9 cellular contexts compared by ENCODE assay signal in genomic region chr2:69453475-69454129, GRCh38. TPM values are rescaled to one million over a fixed set of nuclear protein-coding genes. Genes with fewer than 3 reads are reported as not detected.
DNase-seq lines count a peak whose midpoint lies in the region; ATAC-seq, FAIRE-seq and TF ChIP-seq lines count a peak whose summit lies in the region.
"Had no signal": no experiment of that assay in that cellular context is flagged by ENCODE, and none has a peak within 500 bp of the region (broad histone marks: within the 10 kb centered on the region; RNA-seq: fewer than 3 reads in every experiment).

No MANE protein-coding gene starts in this region.

- H3K36me3 ChIP-seq in thyroid gland (no peaks in the 10 kb centered on the region), left ventricle myocardium inferior (no peaks in the 10 kb centered on the region)

- peaks cover 17 to 27% of the 10 kb centered on the region in 2 donors for H3K4me1 ChIP-seq in thyroid gland
- no peaks in the 10 kb centered on the region for H3K4me1 ChIP-seq in left ventricle myocardium inferior

- intact Hi-C loops in thyroid gland (cut with DNase I) (no loop called here), left ventricle myocardium inferior (cut with micrococcal nuclease) (no loop called here)

- no peak overlapping the region for H3K4me3 ChIP-seq in thyroid gland (replicated peaks in 1 of 3)
- no peak overlapping the region for H3K4me3 ChIP-seq in left ventricle myocardium inferior

- TF ChIP-seq CTCF in thyroid gland (IDR thresholded peaks at IDR 0.05) (no peak), left ventricle myocardium inferior (IDR thresholded peaks at IDR 0.05; ENCODE audit: borderline replicate concordance) (no peak)

- FAIRE-seq in frontal cortex (lab: Jason Lieb, UNC) = no peak

- no peaks in the 10 kb centered on the region for H3K27me3 ChIP-seq in thyroid gland
- H3K27me3 ChIP-seq in left ventricle myocardium inferior (ENCODE audit: low read depth) = no peaks in the 10 kb centered on the region

- peak; percentile 31 for DNase-seq in stimulated activated CD4-positive, alpha-beta T cell treated with anti-CD3 and anti-CD28 coated beads, Interleukin-15, amount 100 ng/mL, for 24 hours
- no peak for DNase-seq in stimulated activated CD4-positive, alpha-beta T cell treated with anti-CD3 and anti-CD28 coated beads, Interleukin-12 subunit alpha, Interleukin-12 subunit beta, amount 100 ng/mL, for 4 hours
- peak; percentile 26 to 46 for DNase-seq in thyroid gland
- no peak for DNase-seq in left ventricle myocardium inferior
- no peak for DNase-seq in frontal cortex (ENCODE audit: low spot score in 2 of 2)
- DNase-seq: RPMI8226 had no signal

- H3K9me3 ChIP-seq in thyroid gland (no peaks in the 10 kb centered on the region), left ventricle myocardium inferior (replicated peaks) (no peaks in the 10 kb centered on the region)

- 80 to 84% methylated on average over 4 of the region's 4 CpGs for WGBS in thyroid gland, 2 donors

- ATAC-seq in HG02870 (IDR thresholded peaks at IDR 0.05; ENCODE audit: unreplicated experiment) (peak; percentile 95), SK-N-SH treated with all-trans-retinoic acid at 6 μM for 48 hours (peak; percentile 48), esophagus mucosa (no peak)

- peak overlapping the region in 2 of 3 donors; percentile 41 to 53 for H3K27ac ChIP-seq in thyroid gland
- no peak overlapping the region for H3K27ac ChIP-seq in left ventricle myocardium inferior (replicated peaks)

- TF ChIP-seq POLR2A in thyroid gland (IDR thresholded peaks at IDR 0.05) = no peak

TF ChIP-seq in SK-N-SH treated with all-trans-retinoic acid at 6 μM for 48 hours, 23 proteins besides CTCF, POLR2A, EP300 and RAD21:
- TF ChIP-seq PATZ1 (CRISPR knock-in tag; IDR thresholded peaks at IDR 0.05; ENCODE audit: borderline replicate concordance) = no peak
- TF ChIP-seq ZFP3 (CRISPR knock-in tag; IDR thresholded peaks at IDR 0.05) = no peak
- no peak for TF ChIP-seq RARB (CRISPR knock-in tag; IDR thresholded peaks at IDR 0.05)
- no peak for TF ChIP-seq TOX (CRISPR knock-in tag; IDR thresholded peaks at IDR 0.05; ENCODE audit: borderline replicate concordance)
- TF ChIP-seq SNAI2 (CRISPR knock-in tag; IDR thresholded peaks at IDR 0.05) = no peak

RNA-seq across cellular contexts. Expression of gene NFU1, which starts 16.4 kb away (rescaled TPM):
- total RNA-seq in thyroid gland = 10 to 100 TPM; 38.7 to 74.2 (median 55.2) TPM
- total RNA-seq in left ventricle myocardium inferior = 117 TPM
- total RNA-seq in frontal cortex = 56.7 TPM
- total RNA-seq in esophagus mucosa = 26.6 TPM

Comparison
In these comparisons a context has a peak if more than half of its experiments do, and no peak if none do; other contexts are left out.
1. DNase-seq: peak in stimulated activated CD4-positive, alpha-beta T cell treated with anti-CD3 and anti-CD28 coated beads, Interleukin-15, amount 100 ng/mL, for 24 hours (single experiment) and thyroid gland (2 of 2); none in stimulated activated CD4-positive, alpha-beta T cell treated with anti-CD3 and anti-CD28 coated beads, Interleukin-12 subunit alpha, Interleukin-12 subunit beta, amount 100 ng/mL, for 4 hours (single experiment), left ventricle myocardium inferior (single experiment) and frontal cortex (0 of 2).